Comparison of ENCODE assay signal across 1 cellular context in the genomic region with DNA sequence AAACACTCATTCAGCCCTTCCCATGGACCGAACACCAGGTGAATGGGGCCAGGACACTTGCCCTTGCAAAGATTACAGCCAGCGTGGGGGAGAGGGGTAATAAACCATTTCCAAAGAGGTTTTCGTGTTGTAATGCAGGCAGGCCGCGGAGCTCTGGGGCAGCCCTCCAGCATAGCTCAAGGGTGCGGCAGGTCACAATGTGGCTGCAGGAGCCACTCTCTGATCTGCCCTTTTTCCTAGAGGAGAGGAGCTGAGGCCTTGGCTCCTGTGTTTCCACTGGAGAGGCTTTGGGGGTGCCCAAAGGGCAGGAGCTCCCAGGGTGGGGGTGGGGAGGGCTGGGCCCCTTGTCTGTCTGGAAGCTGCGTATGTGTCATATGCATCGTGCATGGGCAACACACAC.
TF ChIP-seq lines count a peak whose summit lies in the region.

No MANE protein-coding gene starts in this region.

TF ChIP-seq in H1, 55 proteins besides CTCF, POLR2A, EP300 and RAD21 (continued from another document):
- TF ChIP-seq NANOG (IDR thresholded peaks at IDR 0.05; ENCODE audit: insufficient read depth, low read depth, low read length, poor library complexity, severe bottlenecking): no peak
